Comparison of ENCODE assay signal across 9 cellular contexts in genomic region chr6:170554086-170554887, GRCh38. TPM values are rescaled to one million over a fixed set of nuclear protein-coding genes. Genes with fewer than 3 reads are reported as not detected.
DNase-seq lines count a peak whose midpoint lies in the region; ATAC-seq and TF ChIP-seq lines count a peak whose summit lies in the region.
"Had no signal": no experiment of that assay in that cellular context is flagged by ENCODE, and none has a peak within 500 bp of the region (broad histone marks: within the 10 kb centered on the region; RNA-seq: fewer than 3 reads in every experiment).

TSS of gene TBP (plus strand) at chr6:170554369. CDS start at chr6:170557030, 2,661 bp downstream.

- H3K36me3 Mint-ChIP-seq in activated B cell treated with CpG ODN at 0.5 μM for 24 hours (ENCODE audit: low read depth) (peaks cover 38% of the 10 kb centered on the region), immature natural killer cell (peaks cover 0 to 7% (median 0%) of the 10 kb centered on the region in 3 donors)

- H3K4me1 Mint-ChIP-seq in activated B cell treated with CpG ODN at 0.5 μM for 24 hours: peaks cover 25% of the 10 kb centered on the region
- peaks cover 13 to 21% of the 10 kb centered on the region in 2 donors for H3K4me1 Mint-ChIP-seq in immature natural killer cell

- H3K27ac Mint-ChIP-seq in activated B cell treated with CpG ODN at 0.5 μM for 24 hours (no peak within 1 kb of the TSS), immature natural killer cell (no peak within 1 kb of the TSS)
- H3K27ac Mint-ChIP-seq: activated naive CD4-positive, alpha-beta T cell treated with anti-CD3 and anti-CD28 coated beads, Interleukin-2, amount 50 U/mL, for 24 hours had no signal

- H3K4me3 Mint-ChIP-seq in activated B cell treated with CpG ODN at 0.5 μM for 24 hours: no peak within 1 kb of the TSS
- H3K4me3 Mint-ChIP-seq in immature natural killer cell: no peak within 1 kb of the TSS
- H3K4me3 Mint-ChIP-seq: activated naive CD4-positive, alpha-beta T cell treated with anti-CD3 and anti-CD28 coated beads, Interleukin-2, amount 50 U/mL, for 24 hours had no signal

- ATAC-seq in GM19025 (IDR thresholded peaks at IDR 0.05; ENCODE audit: low read depth, unreplicated experiment) (peak; percentile 93), HG03280 (IDR thresholded peaks at IDR 0.05; ENCODE audit: unreplicated experiment) (peak; percentile 96), activated B cell treated with CpG ODN at 0.5 μM for 24 hours (ENCODE audit: low read depth) (peak; percentile 94)

- CTCF ChIA-PET in activated B cell treated with CpG ODN at 0.5 μM for 24 hours (lab: Charles Lee): interaction anchor here (1.6 kb wide), 1 partner anchor 30 kb away, joined by 10 read pairs; the partner anchor contains the start of gene PDCD2

- H3K27me3 Mint-ChIP-seq in activated B cell treated with CpG ODN at 0.5 μM for 24 hours (no peaks in the 10 kb centered on the region), immature natural killer cell (ENCODE audit: low read depth in 3 of 3) (peaks cover 0 to 2% (median 0%) of the 10 kb centered on the region in 3 donors)
- H3K27me3 Mint-ChIP-seq: activated naive CD4-positive, alpha-beta T cell treated with anti-CD3 and anti-CD28 coated beads, Interleukin-2, amount 50 U/mL, for 24 hours had no signal

- TF ChIP-seq CTCF in AG09319 (IDR thresholded peaks at IDR 0.05; ENCODE audit: low read depth, low read length) (no peak), activated B cell treated with CpG ODN at 0.5 μM for 24 hours (IDR thresholded peaks at IDR 0.05) (no peak)

- POLR2A ChIA-PET in activated B cell treated with CpG ODN at 0.5 μM for 24 hours (lab: Charles Lee): interaction anchor here (0.6 to 3.6 kb wide), 9 partner anchors 26 to 1341 kb away, joined by 3 to 40 read pairs (median 4); partner anchors contain the start of genes C6orf120, DYNLT2, ERMARD and PDCD2

- intact Hi-C loops in activated B cell treated with CpG ODN at 0.5 μM for 24 hours (cut with micrococcal nuclease): loop anchor here (1.0 to 5.0 kb wide), 8 partner anchors 15 to 852 kb away; partner anchors contain the start of genes C6orf120, DLL1, DYNLT2 and ERMARD

- DNase-seq in AG09319 (ENCODE audit: extremely low read depth, low read depth) (peak; percentile 94), NCI-H345 (lab: John Stamatoyannopoulos, UW) (peak; percentile 98), activated B cell treated with CpG ODN at 0.5 μM for 24 hours (peak; percentile 93), immature natural killer cell (peak; percentile 97), smooth muscle cell of the brain vasculature (ENCODE audit: low read depth, low spot score) (peak; percentile 96)
- DNase-seq in central memory CD4-positive, alpha-beta T cell: peak; percentile 97

- H3K9me3 Mint-ChIP-seq in activated B cell treated with CpG ODN at 0.5 μM for 24 hours (no peaks in the 10 kb centered on the region), immature natural killer cell (no peaks in the 10 kb centered on the region)
- H3K9me3 Mint-ChIP-seq: activated naive CD4-positive, alpha-beta T cell treated with anti-CD3 and anti-CD28 coated beads, Interleukin-2, amount 50 U/mL, for 24 hours had no signal

RNA-seq across cellular contexts. Expression of gene TBP, which starts in this region (rescaled TPM):
- 19.4 and 21.6 TPM in 2 replicates for total RNA-seq in activated B cell treated with CpG ODN at 0.5 μM for 24 hours
- 10 to 100 TPM in 2 of 3 donors, 1 to 10 TPM in 1; 9.4 to 19.8 (median 10.3) TPM for polyA plus RNA-seq in immature natural killer cell

Comparison
In these comparisons a context has a peak if more than half of its experiments do, and no peak if none do; other contexts are left out.
1. Peak in every context shown above with its lines: DNase-seq and ATAC-seq.